In genomic region chr12:6205761-6206160, GRCh38 we compare ENCODE assay signal across 12 cellular contexts. TPM values are rescaled to one million over a fixed set of nuclear protein-coding genes. Genes with fewer than 3 reads are reported as not detected.
A peak's percentile ranks its signal among the peaks of the same experiment; 100 is the strongest.
DNase-seq lines count a peak whose midpoint lies in the region; ATAC-seq and TF ChIP-seq lines count a peak whose summit lies in the region.
"Had no signal": no experiment of that assay in that cellular context is flagged by ENCODE, and none has a peak within 500 bp of the region (broad histone marks: within the 10 kb centered on the region; RNA-seq: fewer than 3 reads in every experiment).

No MANE protein-coding gene starts in this region.

- H3K36me3 ChIP-seq in mesodermal cell (ENCODE audit: control insufficient read depth, insufficient read depth, low read length) = peaks cover 7% of the 10 kb centered on the region
- no peaks in the 10 kb centered on the region for H3K36me3 ChIP-seq in effector memory CD4-positive, alpha-beta T cell (ENCODE audit: control insufficient read depth, insufficient read depth, low read length)

- no peak for TF ChIP-seq CTCF in coronary artery (IDR thresholded peaks at IDR 0.05)

- H3K27ac ChIP-seq in coronary artery (peak overlapping the region; percentile 95 to 99), mesodermal cell (ENCODE audit: low read depth, low read length, severe bottlenecking) (peak overlapping the region; percentile 10), substantia nigra (ENCODE audit: low read depth, low read length, poor library complexity, severe bottlenecking) (peak overlapping the region; percentile 31)
- H3K27ac ChIP-seq in effector memory CD4-positive, alpha-beta T cell (ENCODE audit: insufficient read depth, low read length, poor library complexity, severe bottlenecking) = no peak overlapping the region

- H3K9me3 ChIP-seq in mesodermal cell (ENCODE audit: control insufficient read depth, low read length) = no peaks in the 10 kb centered on the region
- no peaks in the 10 kb centered on the region for H3K9me3 ChIP-seq in effector memory CD4-positive, alpha-beta T cell (ENCODE audit: control insufficient read depth, low read length)

- H3K4me3 ChIP-seq in coronary artery (peak overlapping the region; percentile 61), mesodermal cell (ENCODE audit: extremely low read depth, insufficient read depth, low read length, poor library complexity, severe bottlenecking) (no peak overlapping the region)
- H3K4me3 ChIP-seq in effector memory CD4-positive, alpha-beta T cell (ENCODE audit: insufficient read depth, low read depth, low read length, poor library complexity, severe bottlenecking) = no peak overlapping the region

- peaks cover 29% of the 10 kb centered on the region for H3K4me1 ChIP-seq in mesodermal cell (ENCODE audit: control insufficient read depth, insufficient read depth, low read length, poor library complexity, severe bottlenecking)
- peaks cover 5% of the 10 kb centered on the region for H3K4me1 ChIP-seq in effector memory CD4-positive, alpha-beta T cell (ENCODE audit: control insufficient read depth, insufficient read depth, low read length, poor library complexity, severe bottlenecking)

- DNase-seq in KBM-7 (peak; percentile 74), coronary artery (ENCODE audit: low spot score) (no peak), substantia nigra (lab: John Stamatoyannopoulos, UW) (no peak), NCI-H226 (no peak), amygdala (lab: John Stamatoyannopoulos, UW) (no peak)
- no peak for DNase-seq in effector memory CD4-positive, alpha-beta T cell
- DNase-seq: activated naive CD4-positive, alpha-beta T cell treated with Interleukin-2 at 50 U/mL for 16 hours; EL; NCI-H2029 treated with DMSO at 0.1 percent for 48 hours; T-cell had no signal

- in situ Hi-C loops in KBM-7 (cut with MboI; ENCODE audit: low pct_unique_long_range_greater_than_20kb, low sequenced_read_pairs) = no loop called here

- no peak for ATAC-seq in GM21423 (IDR thresholded peaks at IDR 0.05; ENCODE audit: unreplicated experiment)
- ATAC-seq: T-cell had no signal

- 20% methylated on average over 1 of the region's 2 CpGs; no CpG with 5 or more reads in 1 of the 2 experiments for WGBS in mesodermal cell (ENCODE audit: insufficient coverage in 2 of 2), 2 experiments

- H3K27me3 ChIP-seq in effector memory CD4-positive, alpha-beta T cell (replicated peaks; ENCODE audit: control insufficient read depth, insufficient read depth, low read length, poor library complexity, severe bottlenecking) = peaks cover 7% of the 10 kb centered on the region

RNA-seq across cellular contexts. Expression of gene CD9, which starts 5.6 kb away (rescaled TPM):
- polyA plus RNA-seq in mesodermal cell (2013, experiment 1 of 2) = 83.6 TPM
- polyA plus RNA-seq in mesodermal cell (2013, experiment 2 of 2) = 66.9 TPM
